In the genomic region with DNA sequence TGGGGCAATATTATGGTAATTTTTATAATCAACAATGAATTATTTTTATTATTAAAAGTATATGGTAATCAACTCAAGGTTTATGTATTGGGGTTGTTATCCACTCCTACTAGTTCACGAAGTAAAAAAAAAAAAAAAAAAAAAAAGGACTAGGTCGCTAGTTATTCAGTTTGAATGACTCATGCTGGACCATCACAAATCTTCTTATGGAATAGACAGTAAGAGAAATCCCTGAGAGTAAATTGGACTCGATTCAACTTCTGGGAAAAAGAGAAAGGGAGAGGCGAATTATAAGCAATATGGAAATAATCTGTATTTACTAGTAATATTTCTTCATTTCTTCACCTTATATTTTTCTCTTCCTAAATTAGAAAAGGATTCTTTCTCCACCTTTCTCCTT, we compare ENCODE assay signal across 20 cellular contexts. TPM values are rescaled to one million over a fixed set of nuclear protein-coding genes. Genes with fewer than 3 reads are reported as not detected.
A peak's percentile ranks its signal among the peaks of the same experiment; 100 is the strongest.
DNase-seq lines count a peak whose midpoint lies in the region; ATAC-seq and TF ChIP-seq lines count a peak whose summit lies in the region.
"Had no signal": no experiment of that assay in that cellular context is flagged by ENCODE, and none has a peak within 500 bp of the region (broad histone marks: within the 10 kb centered on the region; RNA-seq: fewer than 3 reads in every experiment).

No MANE protein-coding gene starts in this region.

- H3K9me2 ChIP-seq in Karpas-422 (replicated peaks; ENCODE audit: insufficient read depth, low read length), result no peaks in the 10 kb centered on the region

- H3K27ac Mint-ChIP-seq in neural progenitor cell, result no peak overlapping the region
- H3K27ac Mint-ChIP-seq: progenitor cell of endocrine pancreas had no signal

- H3K27me3 ChIP-seq in Karpas-422 (ENCODE audit: low read length) (no peaks in the 10 kb centered on the region), ectodermal cell (ENCODE audit: control insufficient read depth, insufficient read depth, low read length, poor library complexity, severe bottlenecking) (no peaks in the 10 kb centered on the region), neural progenitor cell (no peaks in the 10 kb centered on the region)

- 93% methylated on average over 3 of the region's 4 CpGs; no CpG with 5 or more reads in 1 of the 2 experiments for WGBS in ectodermal cell, 2 experiments

- H3K4me3 ChIP-seq in Karpas-422 (ENCODE audit: low read length) (peak overlapping the region; percentile 81), ectodermal cell (ENCODE audit: insufficient read depth, low read depth, low read length) (peak overlapping the region; percentile 57), neural progenitor cell (peak overlapping the region; percentile 92)
- H3K4me3 ChIP-seq: mucosa of descending colon had no signal

- H3K27ac ChIP-seq in Karpas-422 (ENCODE audit: low read length) (no peak overlapping the region), ectodermal cell (ENCODE audit: insufficient read depth, low read depth, low read length, poor library complexity, severe bottlenecking) (no peak overlapping the region), neural progenitor cell (no peak overlapping the region)
- H3K27ac ChIP-seq: suprapubic skin had no signal

- H4K20me1 ChIP-seq in Karpas-422 (ENCODE audit: insufficient read depth, low read depth, low read length) (no peaks in the 10 kb centered on the region), neural progenitor cell (ENCODE audit: low read depth) (peaks cover 63% of the 10 kb centered on the region)

- TF ChIP-seq CTCF in neural progenitor cell (IDR thresholded peaks at IDR 0.05), result no peak

- H3K79me2 ChIP-seq in Karpas-422 (ENCODE audit: low read length) (peaks cover 65% of the 10 kb centered on the region), neural progenitor cell (ENCODE audit: low read depth) (peaks cover 70% of the 10 kb centered on the region)

- H3K9me3 ChIP-seq in Karpas-422 (ENCODE audit: low read length) (no peaks in the 10 kb centered on the region), ectodermal cell (ENCODE audit: control insufficient read depth, low read length) (no peaks in the 10 kb centered on the region), neural progenitor cell (ENCODE audit: low read depth) (no peaks in the 10 kb centered on the region)
- H3K9me3 ChIP-seq: mucosa of descending colon, suprapubic skin had no signal

- peaks cover 7% of the 10 kb centered on the region for H3K27me3 Mint-ChIP-seq in neural progenitor cell (ENCODE audit: insufficient read depth, low read depth)
- H3K27me3 Mint-ChIP-seq: progenitor cell of endocrine pancreas had no signal

- H3K9ac ChIP-seq in Karpas-422 (ENCODE audit: low read length) (peak overlapping the region; percentile 72), neural progenitor cell (peak overlapping the region; percentile 92)

- peak overlapping the region; percentile 87 for H3K4me2 ChIP-seq in Karpas-422 (ENCODE audit: low read depth, low read length, poor library complexity, severe bottlenecking)
- peak overlapping the region; percentile 82 for H3K4me2 ChIP-seq in neural progenitor cell

- peaks cover 50% of the 10 kb centered on the region for H3K36me3 Mint-ChIP-seq in neural progenitor cell

- H3K9me3 Mint-ChIP-seq in neural progenitor cell, result peaks cover 32% of the 10 kb centered on the region

- H3K36me3 ChIP-seq in Karpas-422 (ENCODE audit: insufficient read depth, low read length), result no peaks in the 10 kb centered on the region
- no peaks in the 10 kb centered on the region for H3K36me3 ChIP-seq in ectodermal cell (ENCODE audit: control insufficient read depth, insufficient read depth, low read length)
- H3K36me3 ChIP-seq in neural progenitor cell, result no peaks in the 10 kb centered on the region
- H3K36me3 ChIP-seq: suprapubic skin had no signal

- peaks cover 17% of the 10 kb centered on the region for H3F3A ChIP-seq in neural progenitor cell (ENCODE audit: low read depth)

- no peak overlapping the region for H2AFZ ChIP-seq in Karpas-422 (ENCODE audit: low read length)
- no peak overlapping the region for H2AFZ ChIP-seq in neural progenitor cell (replicated peaks)

- peak overlapping the region; percentile 99 for H3K4me3 Mint-ChIP-seq in neural progenitor cell
- H3K4me3 Mint-ChIP-seq: CD14-positive monocyte had no signal

- H3K4me1 Mint-ChIP-seq in neural progenitor cell, result peaks cover 23% of the 10 kb centered on the region

- ATAC-seq in HG02623 (IDR thresholded peaks at IDR 0.05; ENCODE audit: unreplicated experiment), result no peak
- ATAC-seq: HepG2, mucosa of descending colon had no signal

- DNase-seq in EH (ENCODE audit: low read depth), result peak; percentile 13
- DNase-seq in Karpas-422, result peak; percentile 39
- DNase-seq in neural progenitor cell (ENCODE audit: low spot score), result no peak
- DNase-seq in Ammon's horn (ENCODE audit: low spot score), result no peak
- no peak for DNase-seq in NCI-H1092 (lab: John Stamatoyannopoulos, UW)
- DNase-seq: activated CD8-positive, alpha-beta memory T cell treated with anti-CD3 and anti-CD28 coated beads for 24 hours; activated naive CD4-positive, alpha-beta T cell treated with Interleukin-2 at 50 U/mL for 16 hours; caudate nucleus; kidney; mucosa of descending colon; NCI-H1105; NCI-H2227 treated with DMSO at 0.1 percent for 48 hours had no signal

- H3K4me1 ChIP-seq in Karpas-422 (ENCODE audit: low read length) (peaks cover 46% of the 10 kb centered on the region), ectodermal cell (ENCODE audit: control insufficient read depth, insufficient read depth, low read length) (peaks cover 12% of the 10 kb centered on the region), neural progenitor cell (peaks cover 34% of the 10 kb centered on the region)

RNA-seq across cellular contexts. Expression of gene MYEF2, which starts 2.0 kb away (rescaled TPM):
- 50.0 and 53.8 TPM in 2 replicates for total RNA-seq in Karpas-422 (2014; rRNA removed; shearing (Covaris generic); ENCODE audit: low replicate concordance)
- 130 TPM for polyA plus RNA-seq in ectodermal cell (2013, experiment 1 of 4)
- polyA plus RNA-seq in ectodermal cell (2013, experiment 2 of 4), result 148 TPM
- polyA plus RNA-seq in ectodermal cell (2013, experiment 3 of 4), result 91.5 TPM
- polyA plus RNA-seq in ectodermal cell (2013, experiment 4 of 4), result 107 TPM
- total RNA-seq in neural progenitor cell (ENCODE audit: low replicate concordance), result 110 and 140 TPM in 2 replicates
- polyA plus RNA-seq: CD14-positive monocyte had no signal

RNA-seq across cellular contexts. Expression of gene CTXN2, which starts 15.4 kb away (rescaled TPM):
- not detected in 2 replicates for total RNA-seq in Karpas-422 (2014; rRNA removed; shearing (Covaris generic); ENCODE audit: low replicate concordance)
- polyA plus RNA-seq in ectodermal cell (2013, experiment 1 of 4), result 0.22 TPM
- 0.23 TPM for polyA plus RNA-seq in ectodermal cell (2013, experiment 2 of 4)
- 0.27 TPM for polyA plus RNA-seq in ectodermal cell (2013, experiment 3 of 4)
- 0.20 TPM for polyA plus RNA-seq in ectodermal cell (2013, experiment 4 of 4)
- 0.03 and 0.60 TPM in 2 replicates for total RNA-seq in neural progenitor cell (ENCODE audit: low replicate concordance)
- total RNA-seq: endothelial cell of umbilical vein, glomerular endothelial cell, HepG2, suprapubic skin had no signal
- polyA plus RNA-seq: CD14-positive monocyte, HepG2 had no signal

RNA-seq across cellular contexts. Expression of gene SLC12A1, which starts 30.0 kb away (rescaled TPM):
- not detected in 2 replicates for total RNA-seq in Karpas-422 (2014; rRNA removed; shearing (Covaris generic); ENCODE audit: low replicate concordance)
- polyA plus RNA-seq in ectodermal cell (2013, experiment 1 of 4), result 0.20 TPM
- polyA plus RNA-seq in ectodermal cell (2013, experiment 2 of 4), result 0.07 TPM
- polyA plus RNA-seq in ectodermal cell (2013, experiment 3 of 4), result 0.05 TPM
- polyA plus RNA-seq in ectodermal cell (2013, experiment 4 of 4), result not detected
- total RNA-seq in neural progenitor cell (ENCODE audit: low replicate concordance), result 0.19 TPM in 1 of 2 replicates, not detected in the other
- total RNA-seq: endothelial cell of umbilical vein, glomerular endothelial cell, HepG2, mucosa of descending colon, progenitor cell of endocrine pancreas, suprapubic skin had no signal
- polyA plus RNA-seq: CD14-positive monocyte, endothelial cell of umbilical vein, HepG2 had no signal

RNA-seq across cellular contexts. Expression of gene SLC24A5, which starts 55.3 kb away (rescaled TPM):
- total RNA-seq in Karpas-422 (2014; rRNA removed; shearing (Covaris generic); ENCODE audit: low replicate concordance), result not detected in 2 replicates
- 0.52 TPM for polyA plus RNA-seq in ectodermal cell (2013, experiment 1 of 4)
- 0.96 TPM for polyA plus RNA-seq in ectodermal cell (2013, experiment 2 of 4)
- 0.21 TPM for polyA plus RNA-seq in ectodermal cell (2013, experiment 3 of 4)
- 0.85 TPM for polyA plus RNA-seq in ectodermal cell (2013, experiment 4 of 4)
- total RNA-seq in neural progenitor cell (ENCODE audit: low replicate concordance), result 0.65 TPM in 1 of 2 replicates, not detected in the other
- total RNA-seq: endothelial cell of umbilical vein, glomerular endothelial cell, HepG2, kidney, mucosa of descending colon, progenitor cell of endocrine pancreas had no signal
- polyA plus RNA-seq: CD14-positive monocyte, endothelial cell of umbilical vein, HepG2 had no signal

Comparison
In these comparisons a context has a peak if more than half of its experiments do, and no peak if none do; other contexts are left out.
1. DNase-seq: peak in EH (single experiment) and Karpas-422 (single experiment); none in neural progenitor cell (single experiment), Ammon's horn (single experiment) and NCI-H1092 (single experiment).
2. Peak in every context shown above with its lines, with median percentiles within 50 percentile points of each other: H3K4me3 ChIP-seq.